In the genomic region with DNA sequence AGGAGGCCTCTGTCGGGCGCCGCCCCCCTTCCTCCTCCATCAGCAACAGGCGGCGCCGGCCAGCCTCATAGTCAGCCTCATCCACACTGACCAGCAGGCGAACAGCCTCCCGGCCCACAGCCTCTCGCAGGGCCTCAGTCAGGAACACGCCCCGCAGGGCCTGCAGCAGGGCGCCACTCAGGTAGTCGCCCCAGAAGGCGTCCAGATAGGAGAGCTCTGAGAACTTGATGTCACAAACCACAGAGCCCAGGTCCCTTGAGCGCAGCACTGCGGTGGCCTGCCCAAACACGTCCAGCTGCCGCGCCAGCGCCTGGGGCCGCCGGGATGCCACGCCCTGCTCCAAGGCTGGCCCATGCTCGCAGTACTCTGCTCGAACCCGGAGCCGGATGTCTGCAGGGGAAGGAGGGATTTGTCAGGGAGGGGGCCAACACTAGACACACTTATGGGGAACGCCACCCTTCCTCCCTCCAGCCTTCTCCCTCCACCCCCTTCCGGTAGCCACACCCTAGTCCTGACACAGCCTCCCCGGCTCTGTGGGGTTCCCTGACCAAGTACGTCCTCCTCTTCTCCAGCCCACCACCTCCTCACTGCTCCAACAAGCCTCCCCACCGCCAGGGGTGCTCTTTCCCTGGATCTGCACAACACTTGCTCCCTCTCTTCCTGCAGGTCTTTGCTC, we compare ENCODE assay signal across 8 cellular contexts. TPM values are rescaled to one million over a fixed set of nuclear protein-coding genes. Genes with fewer than 3 reads are reported as not detected.
DNase-seq lines count a peak whose midpoint lies in the region; ATAC-seq, FAIRE-seq and TF ChIP-seq lines count a peak whose summit lies in the region.

No MANE protein-coding gene starts in this region.

- TF ChIP-seq POLR2A in GM12892 (IDR thresholded peaks at IDR 0.05; ENCODE audit: low read depth, low read length): no peak
- no peak for TF ChIP-seq POLR2A in ovary (IDR thresholded peaks at IDR 0.05)

- H3K27me3 Mint-ChIP-seq in HFFc6 (ENCODE audit: insufficient read depth): peaks cover 5% of the 10 kb centered on the region
- no peaks in the 10 kb centered on the region for H3K27me3 Mint-ChIP-seq in natural killer cell (ENCODE audit: low read depth in 2 of 2)

- no peak for TF ChIP-seq EP300 in ovary (IDR thresholded peaks at IDR 0.05)

- no peaks in the 10 kb centered on the region for H3K9me3 Mint-ChIP-seq in HFFc6
- H3K9me3 Mint-ChIP-seq in natural killer cell: no peaks in the 10 kb centered on the region

- no peaks in the 10 kb centered on the region for H3K36me3 ChIP-seq in ovary
- peaks cover 52 to 72% of the 10 kb centered on the region in 2 experiments for H3K36me3 ChIP-seq in trophoblast cell (ENCODE audit: control insufficient read depth in 1 of 2, insufficient read depth in 2 of 2, low read length in 2 of 2)
- H3K36me3 ChIP-seq in BE2C: peaks cover 10% of the 10 kb centered on the region

- no peak overlapping the region for H3K4me3 Mint-ChIP-seq in HFFc6
- peak overlapping the region; percentile 88 for H3K4me3 Mint-ChIP-seq in natural killer cell

- no peak overlapping the region for H3K23ac ChIP-seq in trophoblast cell (ENCODE audit: low read length)

- POLR2A ChIA-PET in RWPE1 (lab: Yijun Ruan, JAX; ENCODE audit: low non-redundant PET): no interaction called here

- no peak overlapping the region for H3K4ac ChIP-seq in trophoblast cell (ENCODE audit: low read depth, low read length)

- H3K9me3 ChIP-seq in ovary (no peaks in the 10 kb centered on the region), trophoblast cell (ENCODE audit: insufficient read depth, low read depth, low read length) (no peaks in the 10 kb centered on the region), BE2C (no peaks in the 10 kb centered on the region)

- H2BK5ac ChIP-seq in trophoblast cell (ENCODE audit: low read depth, low read length, poor library complexity): no peak overlapping the region

- no peaks in the 10 kb centered on the region for H3K79me1 ChIP-seq in trophoblast cell (ENCODE audit: low read length)

- no peak overlapping the region for H3K4me2 ChIP-seq in trophoblast cell (ENCODE audit: low read length)

- no peaks in the 10 kb centered on the region for H3K27me3 ChIP-seq in ovary
- H3K27me3 ChIP-seq in trophoblast cell (ENCODE audit: insufficient read depth, low read length): no peaks in the 10 kb centered on the region
- H3K27me3 ChIP-seq in BE2C: no peaks in the 10 kb centered on the region

- H3K36me3 Mint-ChIP-seq in HFFc6 (ENCODE audit: low read depth) (peaks cover 36% of the 10 kb centered on the region), natural killer cell (no peaks in the 10 kb centered on the region)

- no peaks in the 10 kb centered on the region for H3K4me1 ChIP-seq in ovary (ENCODE audit: insufficient read depth)
- peaks cover 0 to 4% of the 10 kb centered on the region in 2 experiments for H3K4me1 ChIP-seq in trophoblast cell (ENCODE audit: control insufficient read depth in 1 of 2, insufficient read depth in 2 of 2, low read length in 2 of 2)
- no peaks in the 10 kb centered on the region for H3K4me1 ChIP-seq in BE2C

- H3K4me3 ChIP-seq in ovary (no peak overlapping the region), trophoblast cell (ENCODE audit: low read depth, low read length) (no peak overlapping the region), BE2C (ENCODE audit: low read depth, low read length) (no peak overlapping the region)

- no peak overlapping the region for H2BK120ac ChIP-seq in trophoblast cell (ENCODE audit: insufficient read depth, low read length, poor library complexity)

- no peak overlapping the region for H4K12ac ChIP-seq in trophoblast cell (ENCODE audit: low read depth, low read length)

- H3K14ac ChIP-seq in trophoblast cell (ENCODE audit: low read length): no peak overlapping the region

- FAIRE-seq in GM12892 (lab: Jason Lieb, UNC): no peak

- H3K18ac ChIP-seq in trophoblast cell (ENCODE audit: low read length): no peak overlapping the region

- ATAC-seq in natural killer cell: peak; percentile 22 to 40 (median 28)

- peak overlapping the region; percentile 19; the same call in 1 of the 2 replicates for H3K27ac Mint-ChIP-seq in HFFc6
- peak overlapping the region; percentile 91 to 95 for H3K27ac Mint-ChIP-seq in natural killer cell

- CTCF ChIA-PET in RWPE1 (lab: Yijun Ruan, JAX): interaction anchor here (0.6 to 1.0 kb wide), 4 partner anchors 8 to 77 kb away, joined by 3 to 8 read pairs (median 4); no protein-coding TSS in a partner anchor

- WGBS in adipose tissue, 3 donors: 50 to 86% (median 56%) methylated on average over 25 to 32 of the region's 32 CpGs
- WGBS in ovary, 3 donors: 81 to 87% (median 85%) methylated on average over 26 to 32 of the region's 32 CpGs
- no CpG with 5 or more reads among the region's 32 CpGs for WGBS in trophoblast cell (ENCODE audit: extremely low coverage, insufficient coverage, insufficient read length)

- H4K91ac ChIP-seq in trophoblast cell (ENCODE audit: low read depth, low read length): no peak overlapping the region

- H3K4me1 Mint-ChIP-seq in HFFc6 (ENCODE audit: low read depth) (peaks cover 24% of the 10 kb centered on the region), natural killer cell (peaks cover 77 to 79% of the 10 kb centered on the region in 2 donors)

- no peak for TF ChIP-seq CTCF in HFFc6 (IDR thresholded peaks at IDR 0.05)
- peak; percentile 49 for TF ChIP-seq CTCF in RWPE1 (conservative IDR thresholded peaks at IDR 0.05; ENCODE audit: low read depth)
- TF ChIP-seq CTCF in natural killer cell (IDR thresholded peaks at IDR 0.05): peak; percentile 13
- TF ChIP-seq CTCF in ovary (IDR thresholded peaks at IDR 0.05): no peak
- TF ChIP-seq CTCF in BE2C (IDR thresholded peaks at IDR 0.05; ENCODE audit: low read depth, low read length): no peak

- no peak overlapping the region for H2AFZ ChIP-seq in trophoblast cell (ENCODE audit: insufficient read depth, low read length, poor library complexity)

- no peak overlapping the region for H3K9ac ChIP-seq in trophoblast cell (ENCODE audit: low read length)

- DNase-seq in GM12892 (ENCODE audit: insufficient read length): peak; percentile 81
- no peak for DNase-seq in HFFc6
- peak; percentile 85 for DNase-seq in RWPE1 (ENCODE audit: low spot score)
- peak; percentile 37 for DNase-seq in natural killer cell
- DNase-seq in ovary: no peak
- no peak for DNase-seq in trophoblast cell
- DNase-seq in BE2C: no peak

- no peak overlapping the region for H2BK12ac ChIP-seq in trophoblast cell (ENCODE audit: low read length)

- intact Hi-C loops in natural killer cell (cut with micrococcal nuclease): loop anchor here (2.0 to 5.0 kb wide), 3 partner anchors 15 to 83 kb away; a partner anchor contains a TSS
- intact Hi-C loops in ovary (cut with DNase I): no loop called here

- H3K27ac ChIP-seq in RWPE1 (peak overlapping the region; percentile 96), adipose tissue (ENCODE audit: low read depth, low read length) (peak overlapping the region; percentile 68), ovary (no peak overlapping the region), trophoblast cell (ENCODE audit: low read depth, low read length) (no peak overlapping the region)

- H2AK5ac ChIP-seq in trophoblast cell (ENCODE audit: low read length): no peak overlapping the region

- H4K8ac ChIP-seq in trophoblast cell (ENCODE audit: low read depth, low read length): no peak overlapping the region

- H3K79me2 ChIP-seq in trophoblast cell (ENCODE audit: control insufficient read depth, insufficient read depth, low read length, poor library complexity): no peaks in the 10 kb centered on the region

RNA-seq across cellular contexts. Expression of a gene that starts 17.9 kb away (rescaled TPM):
- polyA plus RNA-seq in GM12892 (2012; ENCODE audit: missing spikeins): 11.7 TPM
- total RNA-seq in HFFc6 (2021; fragmentation: NEBNext Ultra II Directional; extraction: Animal tissue kit (Norgen Biotek cat#: 25700)): 10 to 100 TPM; 19.2 to 24.9 (median 20.2) TPM
- polyA plus RNA-seq in adipose tissue: 10 to 100 TPM; 14.1 to 17.9 (median 15.7) TPM
- total RNA-seq in natural killer cell: 100 to 1,000 TPM in 1 of 3 donors, 10 to 100 TPM in 2; 83.2 to 110 (median 83.7) TPM
- total RNA-seq in ovary: 10 to 100 TPM; 14.9 to 36.8 (median 25.1) TPM
- 10 to 100 TPM in 1 of 2 donors, 1 to 10 TPM in 1; 8.3 to 33.1 TPM for polyA plus RNA-seq in ovary
- polyA plus RNA-seq in trophoblast cell (2013): 44.2 and 47.8 TPM in 2 replicates
- 43.1 TPM for polyA plus RNA-seq in BE2C (2012; ENCODE audit: insufficient read depth, insufficient read length, low read depth)

RNA-seq across cellular contexts. Expression of a gene that starts 20.5 kb away (rescaled TPM):
- polyA plus RNA-seq in GM12892 (2012; ENCODE audit: missing spikeins): 3.5 TPM
- 10 to 100 TPM; 14.0 to 18.2 (median 16.1) TPM for total RNA-seq in HFFc6 (2021; fragmentation: NEBNext Ultra II Directional; extraction: Animal tissue kit (Norgen Biotek cat#: 25700))
- polyA plus RNA-seq in adipose tissue (1 to 10 TPM; 2.9 to 3.4 (median 2.9) TPM), ovary (1 to 10 TPM; 5.0 to 6.5 TPM)
- total RNA-seq in natural killer cell (10 to 100 TPM in 2 of 3 donors, 1 to 10 TPM in 1; 8.8 to 10.6 (median 10.2) TPM), ovary (10 to 100 TPM in 5 of 7 donors, 1 to 10 TPM in 2; 2.4 to 17.9 (median 12.9) TPM)
- polyA plus RNA-seq in trophoblast cell (2013): 6.7 and 6.9 TPM in 2 replicates
- polyA plus RNA-seq in BE2C (2012; ENCODE audit: insufficient read depth, insufficient read length, low read depth): 16.0 TPM

RNA-seq across cellular contexts. Expression of a gene that starts 42.8 kb away (rescaled TPM):
- 21.9 TPM for polyA plus RNA-seq in GM12892 (2012; ENCODE audit: missing spikeins)
- 10 to 100 TPM; 36.3 to 45.5 (median 43.1) TPM for total RNA-seq in HFFc6 (2021; fragmentation: NEBNext Ultra II Directional; extraction: Animal tissue kit (Norgen Biotek cat#: 25700))
- polyA plus RNA-seq in adipose tissue: 10 to 100 TPM; 20.9 to 53.8 (median 37.3) TPM
- 10 to 100 TPM; 42.5 to 52.1 (median 44.1) TPM for total RNA-seq in natural killer cell
- total RNA-seq in ovary: 10 to 100 TPM; 16.0 to 40.9 (median 34.9) TPM
- 10 to 100 TPM; 31.9 to 38.3 TPM for polyA plus RNA-seq in ovary
- polyA plus RNA-seq in trophoblast cell (2013): 77.6 and 78.9 TPM in 2 replicates
- polyA plus RNA-seq in BE2C (2012; ENCODE audit: insufficient read depth, insufficient read length, low read depth): 88.2 TPM

RNA-seq across cellular contexts. Expression of a gene that starts 55.4 kb away (rescaled TPM):
- 10.6 TPM for polyA plus RNA-seq in GM12892 (2012; ENCODE audit: missing spikeins)
- total RNA-seq in HFFc6 (2021; fragmentation: NEBNext Ultra II Directional; extraction: Animal tissue kit (Norgen Biotek cat#: 25700)): 10 to 100 TPM; 74.7 to 87.8 (median 78.8) TPM
- polyA plus RNA-seq in adipose tissue (10 to 100 TPM; 16.5 to 64.6 (median 33.4) TPM), ovary (10 to 100 TPM; 31.7 to 51.0 TPM)
- total RNA-seq in natural killer cell (100 to 1,000 TPM in 1 of 3 donors, 10 to 100 TPM in 2; 58.3 to 115 (median 75.6) TPM), ovary (100 to 1,000 TPM in 1 of 7 donors, 10 to 100 TPM in 6; 23.1 to 110 (median 76.6) TPM)
- polyA plus RNA-seq in trophoblast cell (2013): 49.3 and 50.2 TPM in 2 replicates
- polyA plus RNA-seq in BE2C (2012; ENCODE audit: insufficient read depth, insufficient read length, low read depth): 162 TPM

Comparison
In these comparisons a context has a peak if more than half of its experiments do, and no peak if none do; other contexts are left out.
1. DNase-seq: peak in GM12892 (single experiment), RWPE1 (single experiment) and natural killer cell (single experiment); none in HFFc6 (single experiment), ovary (0 of 5), trophoblast cell (0 of 2) and BE2C (single experiment).
2. CTCF ChIP-seq: peak in RWPE1 (single experiment) and natural killer cell (single experiment); none in HFFc6 (single experiment), ovary (0 of 3) and BE2C (single experiment).
3. H3K27ac ChIP-seq: peak in RWPE1 (single experiment) and adipose tissue (single experiment); none in ovary (0 of 2) and trophoblast cell (single experiment).